In genomic region chr2:43131051-43131889, GRCh38 we compare ENCODE assay signal across 8 cellular contexts.
A peak's percentile ranks its signal among the peaks of the same experiment; 100 is the strongest.
DNase-seq lines count a peak whose midpoint lies in the region; TF ChIP-seq lines count a peak whose summit lies in the region.

No MANE protein-coding gene starts in this region.

- H3K9ac ChIP-seq in OCI-LY3 (ENCODE audit: low read length) (peak overlapping the region; percentile 63), neural progenitor cell (no peak overlapping the region), subcutaneous abdominal adipose tissue (ENCODE audit: low read length in 5 of 5) (peak overlapping the region in 2 of 5 donors; percentile 21 to 42)

- H4K20me1 ChIP-seq in OCI-LY3 (ENCODE audit: insufficient read depth, low read length) (no peaks in the 10 kb centered on the region), neural progenitor cell (ENCODE audit: low read depth) (no peaks in the 10 kb centered on the region)

- H3K4me1 Mint-ChIP-seq in HFFc6 (ENCODE audit: low read depth) = peaks cover 26% of the 10 kb centered on the region
- peaks cover 45% of the 10 kb centered on the region for H3K4me1 Mint-ChIP-seq in neural progenitor cell

- no peaks in the 10 kb centered on the region for H3K36me3 ChIP-seq in OCI-LY3 (replicated peaks; ENCODE audit: low read depth, low read length)
- H3K36me3 ChIP-seq in esophagus muscularis mucosa = no peaks in the 10 kb centered on the region
- H3K36me3 ChIP-seq in neural progenitor cell = no peaks in the 10 kb centered on the region
- no peaks in the 10 kb centered on the region for H3K36me3 ChIP-seq in subcutaneous abdominal adipose tissue (ENCODE audit: control insufficient read depth in 5 of 5, insufficient read depth in 5 of 5, low read length in 5 of 5)

- WGBS in esophagus muscularis mucosa = 67% methylated on average over 14 of the region's 18 CpGs

- peak; percentile 70 for TF ChIP-seq CTCF in HFFc6 (IDR thresholded peaks at IDR 0.05)
- TF ChIP-seq CTCF in OCI-LY3 (IDR thresholded peaks at IDR 0.05; ENCODE audit: low read depth, low read length) = peak; percentile 87
- TF ChIP-seq CTCF in esophagus muscularis mucosa (IDR thresholded peaks at IDR 0.05) = peak; percentile 37 to 47 (median 45)
- TF ChIP-seq CTCF in neural progenitor cell (IDR thresholded peaks at IDR 0.05) = peak; percentile 31

- H3K79me2 ChIP-seq in OCI-LY3 (ENCODE audit: low read length) = no peaks in the 10 kb centered on the region
- no peaks in the 10 kb centered on the region for H3K79me2 ChIP-seq in neural progenitor cell (ENCODE audit: low read depth)

- H3K4me2 ChIP-seq in OCI-LY3 (ENCODE audit: low read length) (peak overlapping the region; percentile 69), neural progenitor cell (no peak overlapping the region)

- H2AFZ ChIP-seq in OCI-LY3 (ENCODE audit: low read depth, low read length) (peak overlapping the region; percentile 48), neural progenitor cell (replicated peaks) (no peak overlapping the region)

- H3K4me1 ChIP-seq in OCI-LY3 (ENCODE audit: low read length) (peaks cover 47% of the 10 kb centered on the region), esophagus muscularis mucosa (peaks cover 31 to 76% (median 68%) of the 10 kb centered on the region in 4 donors), neural progenitor cell (peaks cover 23% of the 10 kb centered on the region), subcutaneous abdominal adipose tissue (ENCODE audit: control insufficient read depth in 5 of 5, insufficient read depth in 5 of 5, low read length in 5 of 5) (peaks cover 18 to 89% (median 76%) of the 10 kb centered on the region in 5 donors)

- H3K9me3 ChIP-seq in OCI-LY3 (ENCODE audit: insufficient read depth, low read length) (peaks cover 5% of the 10 kb centered on the region; the same call in 1 of the 2 replicates), esophagus muscularis mucosa (no peaks in the 10 kb centered on the region), neural progenitor cell (ENCODE audit: low read depth) (no peaks in the 10 kb centered on the region), subcutaneous abdominal adipose tissue (ENCODE audit: control insufficient read depth in 5 of 5, low read length in 5 of 5) (no peaks in the 10 kb centered on the region)

- H3K27ac Mint-ChIP-seq in HFFc6 (peak overlapping the region; percentile 43; the same call in 1 of the 2 replicates), neural progenitor cell (no peak overlapping the region)

- DNase-seq in GM04504 (ENCODE audit: low read depth) (peak; percentile 66), HFFc6 (peak; percentile 86), esophagus muscularis mucosa (ENCODE audit: extremely low spot score) (peak; percentile 95), neural progenitor cell (ENCODE audit: low spot score) (peak; percentile 41), D341Med (ENCODE audit: low spot score) (no peak)
- peak; percentile 78 for DNase-seq in activated T-cell treated with anti-CD3 and anti-CD28 coated beads, Interleukin-2, amount 50 U/mL, for 1 hour

- no peak for TF ChIP-seq POLR2A in esophagus muscularis mucosa (IDR thresholded peaks at IDR 0.05; ENCODE audit: low read depth)

- H3K27ac ChIP-seq in OCI-LY3 (ENCODE audit: low read length) (peak overlapping the region; percentile 60), esophagus muscularis mucosa (replicated peaks in 1 of 4) (peak overlapping the region; percentile 38 to 68 (median 63)), neural progenitor cell (no peak overlapping the region), subcutaneous abdominal adipose tissue (ENCODE audit: low read depth, low read length) (peak overlapping the region; percentile 84)

- H3K4me3 Mint-ChIP-seq in HFFc6 (no peak overlapping the region), neural progenitor cell (no peak overlapping the region)

- H3K4me3 ChIP-seq in OCI-LY3 (ENCODE audit: low read length) = peak overlapping the region; percentile 44
- no peak overlapping the region for H3K4me3 ChIP-seq in esophagus muscularis mucosa
- no peak overlapping the region for H3K4me3 ChIP-seq in neural progenitor cell
- peak overlapping the region in 2 of 5 donors; percentile 22 to 25 for H3K4me3 ChIP-seq in subcutaneous abdominal adipose tissue (ENCODE audit: low read depth in 1 of 5, low read length in 5 of 5)

- TF ChIP-seq EP300 in esophagus muscularis mucosa (IDR thresholded peaks at IDR 0.05) = no peak

- intact Hi-C loops in esophagus muscularis mucosa (cut with DNase I) = loop anchor here (10.0 kb wide), 2 partner anchors 306 to 364 kb away; no protein-coding TSS in a partner anchor

- H3K36me3 Mint-ChIP-seq in HFFc6 (ENCODE audit: low read depth) (no peaks in the 10 kb centered on the region), neural progenitor cell (no peaks in the 10 kb centered on the region)

- peaks cover 6% of the 10 kb centered on the region for H3F3A ChIP-seq in neural progenitor cell (ENCODE audit: low read depth)

- H3K9me3 Mint-ChIP-seq in HFFc6 (no peaks in the 10 kb centered on the region), neural progenitor cell (no peaks in the 10 kb centered on the region)

- H3K27me3 ChIP-seq in OCI-LY3 (ENCODE audit: low read depth, low read length) = 0 out of 2 replicates have a peak, but pooled peaks cover 5% of the 10 kb centered on the region
- H3K27me3 ChIP-seq in esophagus muscularis mucosa = no peaks in the 10 kb centered on the region
- H3K27me3 ChIP-seq in neural progenitor cell = no peaks in the 10 kb centered on the region
- no peaks in the 10 kb centered on the region for H3K27me3 ChIP-seq in subcutaneous abdominal adipose tissue (ENCODE audit: control insufficient read depth in 5 of 5, insufficient read depth in 4 of 5, low read length in 5 of 5)

- H3K27me3 Mint-ChIP-seq in HFFc6 (ENCODE audit: insufficient read depth) (peaks cover 8% of the 10 kb centered on the region), neural progenitor cell (ENCODE audit: insufficient read depth, low read depth) (peaks cover 8% of the 10 kb centered on the region)

Comparison
In these comparisons a context has a peak if more than half of its experiments do, and no peak if none do; other contexts are left out.
1. CTCF ChIP-seq: peak in every context shown above with its lines; median percentile 87 in OCI-LY3; 70 in HFFc6; 45 in esophagus muscularis mucosa; 31 in neural progenitor cell.